Comparison of ENCODE assay signal across 13 cellular contexts in genomic region chr1:115457295-115457694, GRCh38.
DNase-seq lines count a peak whose midpoint lies in the region; ATAC-seq and TF ChIP-seq lines count a peak whose summit lies in the region.
"Had no signal": no experiment of that assay in that cellular context is flagged by ENCODE, and none has a peak within 500 bp of the region (broad histone marks: within the 10 kb centered on the region; RNA-seq: fewer than 3 reads in every experiment).

No MANE protein-coding gene starts in this region.

- ATAC-seq in right cardiac atrium: no peak

- H3K4me1 ChIP-seq in cardiac muscle cell (ENCODE audit: low read depth): peaks cover 3% of the 10 kb centered on the region
- H3K4me1 ChIP-seq in right cardiac atrium (ENCODE audit: control insufficient read depth, insufficient read depth, low read length): no peaks in the 10 kb centered on the region

- 37% methylated on average over 2 of the region's 2 CpGs for WGBS in right cardiac atrium

- intact Hi-C loops in right cardiac atrium (cut with DNase I): loop anchor here in 1 of 4 donors (10.0 kb wide), 1 partner anchor 112 kb away; no protein-coding TSS in a partner anchor

- H3K36me3 ChIP-seq in cardiac muscle cell: no peaks in the 10 kb centered on the region

- DNase-seq in cardiac muscle cell (ENCODE audit: low read depth in 1 of 2, low spot score in 1 of 2) (peak; percentile 19 to 28), right cardiac atrium (no peak), NCI-H2171 (lab: John Stamatoyannopoulos, UW) (peak; percentile 31), choroid plexus epithelial cell (ENCODE audit: low read depth) (peak; percentile 22), SK-N-DZ (ENCODE audit: low spot score) (no peak), HPDE6-E6E7 (ENCODE audit: extremely low spot score) (no peak)
- DNase-seq in activated CD4-positive, alpha-beta T cell treated with anti-CD3 and anti-CD28 coated beads, Interleukin-2, amount 50 U/mL, for 1 hour: no peak
- no peak for DNase-seq in NK-92 treated with Interleukin-12 subunit alpha and Interleukin-12 subunit beta, amount 100 ng/mL, for 24 hours (lab: John Stamatoyannopoulos, UW)
- DNase-seq: activated CD4-positive, CD25-positive, alpha-beta regulatory T cell treated with anti-CD3 and anti-CD28 coated beads, Interleukin-2, amount 50 U/mL, for 72 hours; activated gamma-delta T cell treated with Interleukin-2 at 50 U/mL for 16 hours; foreskin melanocyte; stimulated activated CD4-positive, alpha-beta T cell treated with anti-CD3 and anti-CD28 coated beads, Interleukin-2, amount 100 ng/mL, for 48 hours had no signal

- no peaks in the 10 kb centered on the region for H3K9me3 ChIP-seq in cardiac muscle cell (ENCODE audit: low read depth)
- no peaks in the 10 kb centered on the region for H3K9me3 ChIP-seq in right cardiac atrium (ENCODE audit: control insufficient read depth, low read length)

- H3K27me3 ChIP-seq in cardiac muscle cell (no peaks in the 10 kb centered on the region), right cardiac atrium (ENCODE audit: control insufficient read depth, insufficient read depth) (no peaks in the 10 kb centered on the region)

- H3K27ac ChIP-seq in cardiac muscle cell: no peak overlapping the region
- H3K27ac ChIP-seq in right cardiac atrium (ENCODE audit: low read length): no peak overlapping the region
- H3K27ac ChIP-seq: coronary artery had no signal

- H3K4me3 ChIP-seq in cardiac muscle cell (no peak overlapping the region), right cardiac atrium (ENCODE audit: low read length) (no peak overlapping the region), choroid plexus epithelial cell (ENCODE audit: low read depth, low read length) (no peak overlapping the region)
- H3K4me3 ChIP-seq: coronary artery had no signal

- TF ChIP-seq CTCF in cardiac muscle cell (IDR thresholded peaks at IDR 0.05; ENCODE audit: low read depth, low read length) (no peak), choroid plexus epithelial cell (conservative IDR thresholded peaks at IDR 0.05; ENCODE audit: low read depth, low read length) (no peak)

Comparison
In these comparisons a context has a peak if more than half of its experiments do, and no peak if none do; other contexts are left out.
1. DNase-seq: peak in cardiac muscle cell (2 of 2), NCI-H2171 (single experiment) and choroid plexus epithelial cell (single experiment); none in right cardiac atrium (0 of 3), SK-N-DZ (single experiment), HPDE6-E6E7 (single experiment), activated CD4-positive, alpha-beta T cell treated with anti-CD3 and anti-CD28 coated beads, Interleukin-2, amount 50 U/mL, for 1 hour (single experiment) and NK-92 treated with Interleukin-12 subunit alpha and Interleukin-12 subunit beta, amount 100 ng/mL, for 24 hours (single experiment).